ENCODE assay signal across 8 cellular contexts in the genomic region with DNA sequence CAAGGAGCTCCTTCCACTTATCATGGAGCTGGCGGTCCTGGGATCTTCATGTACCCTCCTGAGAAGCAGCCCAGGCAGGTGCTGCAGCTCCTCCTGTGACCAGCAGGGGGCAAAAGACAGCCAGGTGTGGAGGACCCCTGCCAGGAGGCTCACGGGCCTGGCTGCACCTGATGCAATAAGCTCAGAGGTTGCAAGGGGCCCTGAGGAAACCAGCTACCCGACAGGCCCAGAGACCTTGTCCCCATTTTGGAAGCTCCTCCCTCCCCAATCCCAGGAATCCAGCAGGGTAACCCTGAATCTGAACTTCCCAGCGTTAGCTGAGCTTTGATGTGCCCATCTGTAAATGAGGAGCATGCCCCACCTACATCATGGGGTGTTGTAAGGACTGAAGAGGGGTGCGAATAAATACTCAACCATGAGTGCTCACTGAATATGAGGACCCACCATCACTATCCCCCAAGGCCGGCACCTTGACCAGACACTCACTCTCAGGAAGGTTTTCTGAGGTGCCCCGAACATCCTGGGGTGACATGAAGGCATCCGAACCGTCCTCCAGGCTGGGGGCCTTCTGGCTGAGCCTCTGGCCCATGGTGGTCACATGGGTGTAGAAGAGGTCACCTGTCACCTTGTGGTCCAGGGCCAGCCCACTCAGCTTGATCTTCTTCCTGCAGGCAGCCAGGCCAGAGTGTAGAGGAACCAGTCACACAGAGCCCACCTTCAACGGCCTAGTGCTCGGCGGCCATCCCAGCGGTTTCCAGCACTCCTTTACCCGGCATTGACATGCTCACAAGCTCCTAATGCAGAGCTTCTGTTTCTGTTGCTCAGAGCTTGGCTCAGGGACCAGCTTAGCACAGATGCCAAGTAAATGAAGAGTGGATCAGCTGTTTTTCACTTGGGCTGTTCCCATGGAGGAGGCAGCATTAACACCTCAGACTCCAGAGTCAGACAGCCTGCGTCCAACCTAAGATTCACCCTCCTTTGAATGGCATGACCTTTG. TPM values are rescaled to one million over a fixed set of nuclear protein-coding genes. Genes with fewer than 3 reads are reported as not detected.
DNase-seq lines count a peak whose midpoint lies in the region; ATAC-seq, FAIRE-seq and TF ChIP-seq lines count a peak whose summit lies in the region.

No MANE protein-coding gene starts in this region.

- intact Hi-C loops in pancreas (cut with DNase I): loop anchor here in 2 of 3 donors (5.0 kb wide), 1 partner anchor 33 kb away; no protein-coding TSS in a partner anchor
- intact Hi-C loops in upper lobe of right lung (cut with DNase I): loop anchor here (5.0 kb wide), 1 partner anchor 33 kb away; no protein-coding TSS in a partner anchor

- peaks cover 7 to 39% (median 7%) of the 10 kb centered on the region in 3 donors for H3K36me3 ChIP-seq in pancreas
- peaks cover 14% of the 10 kb centered on the region for H3K36me3 ChIP-seq in upper lobe of right lung

- no peak overlapping the region for H3K27ac Mint-ChIP-seq in HFFc6
- H3K27ac Mint-ChIP-seq in activated CD8-positive, alpha-beta memory T cell treated with anti-CD3 and anti-CD28 coated beads, Interleukin-2, amount 10 ng/mL, durations not matched to agents 7 days and 5 days: peak overlapping the region; percentile 55

- no peaks in the 10 kb centered on the region for H3K9me3 ChIP-seq in pancreas
- H3K9me3 ChIP-seq in upper lobe of right lung: no peaks in the 10 kb centered on the region

- TF ChIP-seq POLR2A in erythroblast (IDR thresholded peaks at IDR 0.05; ENCODE audit: low read length): no peak

- TF ChIP-seq CTCF in GM12865 (IDR thresholded peaks at IDR 0.05; ENCODE audit: insufficient read depth, low read depth, low read length, missing control alignments) (peak; percentile 94), HFFc6 (IDR thresholded peaks at IDR 0.05) (peak; percentile 93), pancreas (IDR thresholded peaks at IDR 0.05) (peak; percentile 89 to 95 (median 91)), upper lobe of right lung (IDR thresholded peaks at IDR 0.05) (peak; percentile 94)

- H3K27ac ChIP-seq in pancreas: peak overlapping the region in 2 of 4 donors; percentile 5 to 52
- no peak overlapping the region for H3K27ac ChIP-seq in upper lobe of right lung

- CTCF ChIA-PET in activated CD8-positive, alpha-beta memory T cell treated with anti-CD3 and anti-CD28 coated beads, Interleukin-2, amount 10 ng/mL, durations not matched to agents 7 days and 5 days (lab: Charles Lee): interaction anchor here (0.6 to 11.9 kb wide), 48 partner anchors 8 to 307 kb away, joined by 3 to 247 read pairs (median 4); a partner anchor contains a TSS

- no peaks in the 10 kb centered on the region for H3K27me3 ChIP-seq in pancreas
- no peaks in the 10 kb centered on the region for H3K27me3 ChIP-seq in upper lobe of right lung

- WGBS in pancreas, 2 donors: 30 to 32% methylated on average over 15 of the region's 15 CpGs

- no peak overlapping the region for H3K4me3 Mint-ChIP-seq in HFFc6
- no peak overlapping the region for H3K4me3 Mint-ChIP-seq in activated CD8-positive, alpha-beta memory T cell treated with anti-CD3 and anti-CD28 coated beads, Interleukin-2, amount 10 ng/mL, durations not matched to agents 7 days and 5 days

- ATAC-seq in activated CD8-positive, alpha-beta memory T cell treated with anti-CD3 and anti-CD28 coated beads, Interleukin-2, amount 10 ng/mL, durations not matched to agents 7 days and 5 days: peak; percentile 84
- peak; percentile 62 to 81 (median 71) for ATAC-seq in pancreas
- ATAC-seq in upper lobe of right lung: peak; percentile 91

- FAIRE-seq in pancreas (lab: Jason Lieb, UNC): no peak

- H3K4me1 ChIP-seq in pancreas (peaks cover 39 to 46% (median 45%) of the 10 kb centered on the region in 3 donors), upper lobe of right lung (peaks cover 6% of the 10 kb centered on the region)

- H3K4me3 ChIP-seq in GM12865 (ENCODE audit: low read depth, low read length): no peak overlapping the region
- peak overlapping the region in 1 of 4 donors; percentile 6 for H3K4me3 ChIP-seq in pancreas
- no peak overlapping the region for H3K4me3 ChIP-seq in upper lobe of right lung

- peaks cover 8% of the 10 kb centered on the region for H3K4me1 Mint-ChIP-seq in HFFc6 (ENCODE audit: low read depth)
- peaks cover 10% of the 10 kb centered on the region for H3K4me1 Mint-ChIP-seq in activated CD8-positive, alpha-beta memory T cell treated with anti-CD3 and anti-CD28 coated beads, Interleukin-2, amount 10 ng/mL, durations not matched to agents 7 days and 5 days

- DNase-seq in GM12865 (ENCODE audit: low read depth) (peak; percentile 77), HFFc6 (no peak), NCI-H2171 (lab: John Stamatoyannopoulos, UW) (peak; percentile 59), erythroblast (lab: John Stamatoyannopoulos, UW) (peak; percentile 62 to 80), pancreas (peak; percentile 76 to 94 (median 89)), upper lobe of right lung (peak; percentile 86), middle frontal gyrus (ENCODE audit: extremely low spot score, low spot score) (no peak)
- DNase-seq in activated CD8-positive, alpha-beta memory T cell treated with anti-CD3 and anti-CD28 coated beads, Interleukin-2, amount 10 ng/mL, durations not matched to agents 7 days and 5 days: peak; percentile 81

- H3K9me3 Mint-ChIP-seq in HFFc6: no peaks in the 10 kb centered on the region
- no peaks in the 10 kb centered on the region for H3K9me3 Mint-ChIP-seq in activated CD8-positive, alpha-beta memory T cell treated with anti-CD3 and anti-CD28 coated beads, Interleukin-2, amount 10 ng/mL, durations not matched to agents 7 days and 5 days (ENCODE audit: low read depth)

- H3K36me3 Mint-ChIP-seq in HFFc6 (ENCODE audit: low read depth): no peaks in the 10 kb centered on the region
- H3K36me3 Mint-ChIP-seq in activated CD8-positive, alpha-beta memory T cell treated with anti-CD3 and anti-CD28 coated beads, Interleukin-2, amount 10 ng/mL, durations not matched to agents 7 days and 5 days: peaks cover 5% of the 10 kb centered on the region

- H3K27me3 Mint-ChIP-seq in HFFc6 (ENCODE audit: insufficient read depth): no peaks in the 10 kb centered on the region
- no peaks in the 10 kb centered on the region for H3K27me3 Mint-ChIP-seq in activated CD8-positive, alpha-beta memory T cell treated with anti-CD3 and anti-CD28 coated beads, Interleukin-2, amount 10 ng/mL, durations not matched to agents 7 days and 5 days

RNA-seq across cellular contexts. Expression of a gene that starts 21.7 kb away (rescaled TPM):
- 1 to 10 TPM; 3.1 to 4.7 (median 4.3) TPM for total RNA-seq in HFFc6 (2021; fragmentation: NEBNext Ultra II Directional; extraction: Animal tissue kit (Norgen Biotek cat#: 25700))
- total RNA-seq in activated CD8-positive, alpha-beta memory T cell treated with anti-CD3 and anti-CD28 coated beads, Interleukin-2, amount 10 ng/mL, durations not matched to agents 7 days and 5 days: 10 to 100 TPM; 24.6 to 25.8 TPM
- total RNA-seq in pancreas: 100 to 1,000 TPM in 4 of 6 donors, 10 to 100 TPM in 2; 78.3 to 280 (median 137) TPM
- polyA plus RNA-seq in pancreas: 100 to 1,000 TPM; 100 to 110 TPM
- 12.4 TPM for total RNA-seq in upper lobe of right lung

RNA-seq across cellular contexts. Expression of a gene that starts 33.5 kb away (rescaled TPM):
- under 1 TPM; 0.09 to 0.66 (median 0.35) TPM for total RNA-seq in HFFc6 (2021; fragmentation: NEBNext Ultra II Directional; extraction: Animal tissue kit (Norgen Biotek cat#: 25700))
- total RNA-seq in activated CD8-positive, alpha-beta memory T cell treated with anti-CD3 and anti-CD28 coated beads, Interleukin-2, amount 10 ng/mL, durations not matched to agents 7 days and 5 days: not detected
- total RNA-seq in pancreas: 1 to 10 TPM in 3 of 6 donors, under 1 TPM in 3; 0.55 to 2.7 (median 1.1) TPM
- 1 to 10 TPM; 1.4 to 2.6 TPM for polyA plus RNA-seq in pancreas
- total RNA-seq in upper lobe of right lung: 3.2 TPM

RNA-seq across cellular contexts. Expression of a gene that starts 36.7 kb away (rescaled TPM):
- total RNA-seq in HFFc6 (2021; fragmentation: NEBNext Ultra II Directional; extraction: Animal tissue kit (Norgen Biotek cat#: 25700)): 10 to 100 TPM; 43.6 to 72.9 (median 58.4) TPM
- total RNA-seq in activated CD8-positive, alpha-beta memory T cell treated with anti-CD3 and anti-CD28 coated beads, Interleukin-2, amount 10 ng/mL, durations not matched to agents 7 days and 5 days: 10 to 100 TPM; 74.5 to 92.9 TPM
- 10 to 100 TPM; 12.2 to 32.6 (median 21.7) TPM for total RNA-seq in pancreas
- polyA plus RNA-seq in pancreas: 10 to 100 TPM; 15.7 to 25.8 TPM
- 34.7 TPM for total RNA-seq in upper lobe of right lung

RNA-seq across cellular contexts. Expression of a gene that starts 43.6 kb away (rescaled TPM):
- total RNA-seq in HFFc6 (2021; fragmentation: NEBNext Ultra II Directional; extraction: Animal tissue kit (Norgen Biotek cat#: 25700)): not detected
- not detected for total RNA-seq in activated CD8-positive, alpha-beta memory T cell treated with anti-CD3 and anti-CD28 coated beads, Interleukin-2, amount 10 ng/mL, durations not matched to agents 7 days and 5 days
- total RNA-seq in pancreas (not detected), upper lobe of right lung (not detected)
- not detected for polyA plus RNA-seq in pancreas

Comparison
In these comparisons a context has a peak if more than half of its experiments do, and no peak if none do; other contexts are left out.
1. DNase-seq: peak in GM12865 (single experiment), NCI-H2171 (single experiment), activated CD8-positive, alpha-beta memory T cell treated with anti-CD3 and anti-CD28 coated beads, Interleukin-2, amount 10 ng/mL, durations not matched to agents 7 days and 5 days (single experiment), erythroblast (2 of 2), pancreas (6 of 6) and upper lobe of right lung (single experiment); none in HFFc6 (single experiment) and middle frontal gyrus (single experiment).
2. Peak in every context shown above with its lines, with median percentiles within 50 percentile points of each other: CTCF ChIP-seq and ATAC-seq.